ENCODE assay signal across 8 cellular contexts in genomic region chr22:41380993-41381328, GRCh38. TPM values are rescaled to one million over a fixed set of nuclear protein-coding genes. Genes with fewer than 3 reads are reported as not detected.
A peak's percentile ranks its signal among the peaks of the same experiment; 100 is the strongest.
DNase-seq lines count a peak whose midpoint lies in the region; ATAC-seq and TF ChIP-seq lines count a peak whose summit lies in the region.

No MANE protein-coding gene starts in this region.

- no peaks in the 10 kb centered on the region for H3K9me3 Mint-ChIP-seq in activated naive CD8-positive, alpha-beta T cell (ENCODE audit: low read depth)

- no peaks in the 10 kb centered on the region for H3K27me3 Mint-ChIP-seq in activated naive CD8-positive, alpha-beta T cell

- H3K27ac Mint-ChIP-seq in activated naive CD8-positive, alpha-beta T cell, result peak overlapping the region; percentile 75

- intact Hi-C loops in left ventricle myocardium superior (cut with micrococcal nuclease), result no loop called here

- TF ChIP-seq CTCF in retinal pigment epithelial cell (conservative IDR thresholded peaks at IDR 0.05; ENCODE audit: low read depth, low read length), result no peak

- DNase-seq in EH (ENCODE audit: low read depth), result peak; percentile 93
- DNase-seq in HS-5 (ENCODE audit: low read depth), result peak; percentile 38
- DNase-seq in left ventricle myocardium superior, result no peak
- DNase-seq in retinal pigment epithelial cell (ENCODE audit: low read depth), result peak; percentile 30
- DNase-seq in stimulated activated CD4-positive, alpha-beta T cell treated with anti-CD3 and anti-CD28 coated beads, Interleukin-4, amount 100 ng/mL, for 24 hours, result no peak
- no peak for DNase-seq in NCI-H345 (lab: John Stamatoyannopoulos, UW)

- ATAC-seq in GM21367 (IDR thresholded peaks at IDR 0.05; ENCODE audit: unreplicated experiment) (peak; percentile 2), left ventricle myocardium superior (peak; percentile 70)

- H3K4me3 Mint-ChIP-seq in activated naive CD8-positive, alpha-beta T cell, result peak overlapping the region; percentile 70

- H3K4me1 Mint-ChIP-seq in activated naive CD8-positive, alpha-beta T cell (ENCODE audit: low read depth), result peaks cover 18% of the 10 kb centered on the region

- peak overlapping the region; percentile 58 for H3K4me3 ChIP-seq in retinal pigment epithelial cell (ENCODE audit: low read length)

- no peaks in the 10 kb centered on the region for H3K36me3 Mint-ChIP-seq in activated naive CD8-positive, alpha-beta T cell

RNA-seq across cellular contexts. Expression of gene TEF, which starts 0.8 kb away (rescaled TPM):
- total RNA-seq in left ventricle myocardium superior, result 25.4 TPM

Comparison
In these comparisons a context has a peak if more than half of its experiments do, and no peak if none do; other contexts are left out.
1. DNase-seq: peak in EH (single experiment), HS-5 (single experiment) and retinal pigment epithelial cell (single experiment); none in left ventricle myocardium superior (single experiment), stimulated activated CD4-positive, alpha-beta T cell treated with anti-CD3 and anti-CD28 coated beads, Interleukin-4, amount 100 ng/mL, for 24 hours (single experiment) and NCI-H345 (single experiment).